In genomic region chr10:6944450-6944849, GRCh38 we compare ENCODE assay signal across 11 cellular contexts.
"Had no signal": no experiment of that assay in that cellular context is flagged by ENCODE, and none has a peak within 500 bp of the region (broad histone marks: within the 10 kb centered on the region; RNA-seq: fewer than 3 reads in every experiment).

No MANE protein-coding gene starts in this region.

- H2AFZ ChIP-seq: GM23248 had no signal

- H3K4me3 ChIP-seq: GM23248, GM23338, HAP-1 had no signal

- ATAC-seq: GM23338, HCT116 had no signal

- H3K4me2 ChIP-seq: GM23338 had no signal

- H3K27ac ChIP-seq: GM23248 had no signal

- H3K9ac ChIP-seq: GM23248 had no signal

- H3K36me3 ChIP-seq: HAP-1 had no signal

- DNase-seq: GM23248, GOT3, H7, H9, HCEC 1CT, HFFc6 had no signal

- H3K9me3 ChIP-seq: HAP-1 had no signal

- FAIRE-seq: H1, H54 had no signal

- H3K4me1 ChIP-seq: HAP-1 had no signal
